16 cellular contexts compared by ENCODE assay signal in the genomic region with DNA sequence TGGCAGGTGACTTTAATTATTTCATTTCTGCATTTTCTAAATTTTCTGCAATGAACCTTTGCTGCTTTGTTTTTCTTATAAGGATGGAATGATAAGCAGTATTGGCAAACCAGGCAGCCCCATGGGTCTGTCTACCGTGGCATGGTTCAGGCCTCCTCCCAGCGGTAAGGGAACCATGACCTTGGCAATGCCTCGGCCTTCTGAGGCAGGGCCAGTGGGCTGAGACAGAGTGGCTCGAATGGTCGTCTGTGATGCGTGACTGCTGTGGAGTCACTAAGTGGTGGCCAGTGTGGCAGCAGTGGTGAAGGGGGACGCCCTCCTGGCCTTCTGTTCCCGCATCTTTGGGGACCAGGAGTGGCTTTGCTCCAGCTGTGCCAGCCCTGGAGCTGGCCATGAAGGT. TPM values are rescaled to one million over a fixed set of nuclear protein-coding genes. Genes with fewer than 3 reads are reported as not detected.
DNase-seq lines count a peak whose midpoint lies in the region; ATAC-seq and TF ChIP-seq lines count a peak whose summit lies in the region.
"Had no signal": no experiment of that assay in that cellular context is flagged by ENCODE, and none has a peak within 500 bp of the region (broad histone marks: within the 10 kb centered on the region; RNA-seq: fewer than 3 reads in every experiment).

No MANE protein-coding gene starts in this region.

- H2BK12ac ChIP-seq in neuronal stem cell (ENCODE audit: low read length): no peak overlapping the region

- H3K9me3 ChIP-seq in left ventricle myocardium inferior (replicated peaks) (no peaks in the 10 kb centered on the region), neuronal stem cell (replicated peaks in 1 of 2; ENCODE audit: control insufficient read depth in 2 of 2, insufficient read depth in 1 of 2, low read depth in 1 of 2, low read length in 2 of 2) (peaks cover 0 to 5% of the 10 kb centered on the region in 2 donors), thyroid gland (no peaks in the 10 kb centered on the region)
- H3K9me3 ChIP-seq: HAP-1 had no signal

- intact Hi-C loops in left ventricle myocardium inferior (cut with micrococcal nuclease) (no loop called here), left ventricle myocardium superior (cut with micrococcal nuclease) (no loop called here), thyroid gland (cut with DNase I) (no loop called here)

- no peak overlapping the region for H2BK15ac ChIP-seq in neuronal stem cell (ENCODE audit: low read length)

- H2BK120ac ChIP-seq in neuronal stem cell (ENCODE audit: low read depth, low read length): peak overlapping the region; percentile 29

- H3K9ac ChIP-seq in neuronal stem cell (ENCODE audit: low read depth, low read length, poor library complexity): peak overlapping the region; percentile 9

- DNase-seq in left ventricle myocardium inferior: peak; percentile 9
- DNase-seq in left ventricle myocardium superior: no peak
- DNase-seq in neuronal stem cell (ENCODE audit: low spot score): no peak
- peak; percentile 73 to 77 for DNase-seq in thyroid gland
- DNase-seq in stimulated activated CD4-positive, alpha-beta T cell treated with anti-CD3 and anti-CD28 coated beads, Interleukin-15, amount 100 ng/mL, for 24 hours: no peak
- DNase-seq: C1 segment of cervical spinal cord; Calu3; CD4-positive, alpha-beta memory T cell; COR-L47; DMS53; DMS79 treated with DMSO at 0.1 percent for 48 hours; GF-D8; GOT3; HFFc6 had no signal

- TF ChIP-seq CTCF in left ventricle myocardium inferior (IDR thresholded peaks at IDR 0.05; ENCODE audit: borderline replicate concordance) (no peak), thyroid gland (IDR thresholded peaks at IDR 0.05) (no peak)

- H3K36me3 ChIP-seq in left ventricle myocardium inferior (no peaks in the 10 kb centered on the region), neuronal stem cell (replicated peaks in 1 of 2; ENCODE audit: control insufficient read depth in 2 of 2, insufficient read depth in 2 of 2, low read length in 2 of 2) (no peaks in the 10 kb centered on the region), thyroid gland (no peaks in the 10 kb centered on the region)
- H3K36me3 ChIP-seq: HAP-1 had no signal

- H3K27me3 ChIP-seq in left ventricle myocardium inferior (ENCODE audit: low read depth) (peaks cover 14% of the 10 kb centered on the region), neuronal stem cell (ENCODE audit: control insufficient read depth in 3 of 3, insufficient read depth in 3 of 3, low read depth in 1 of 3, low read length in 3 of 3) (peaks cover 0 to 3% (median 2%) of the 10 kb centered on the region in 3 experiments), thyroid gland (no peaks in the 10 kb centered on the region)

- TF ChIP-seq POLR2A in thyroid gland (IDR thresholded peaks at IDR 0.05): no peak

- H3K23ac ChIP-seq in neuronal stem cell (ENCODE audit: low read depth, low read length, poor library complexity): no peak overlapping the region

- H4K91ac ChIP-seq in neuronal stem cell (ENCODE audit: low read depth, low read length, poor library complexity): no peak overlapping the region

- ATAC-seq in left ventricle myocardium superior (no peak), GM18502 (IDR thresholded peaks at IDR 0.05; ENCODE audit: poor library complexity, unreplicated experiment) (no peak)

- H3K4me1 ChIP-seq in left ventricle myocardium inferior (no peaks in the 10 kb centered on the region), neuronal stem cell (ENCODE audit: control insufficient read depth in 2 of 2, insufficient read depth in 1 of 2, low read depth in 1 of 2, low read length in 2 of 2) (no peaks in the 10 kb centered on the region), thyroid gland (peaks cover 4 to 7% of the 10 kb centered on the region in 2 donors)
- H3K4me1 ChIP-seq: HAP-1 had no signal

- no peak overlapping the region for H3K14ac ChIP-seq in neuronal stem cell (ENCODE audit: low read length)

- H3K4me3 ChIP-seq in left ventricle myocardium inferior: no peak overlapping the region
- no peak overlapping the region for H3K4me3 ChIP-seq in neuronal stem cell (ENCODE audit: low read length in 2 of 2)
- H3K4me3 ChIP-seq in thyroid gland (replicated peaks in 1 of 3): no peak overlapping the region
- H3K4me3 ChIP-seq: HAP-1 had no signal

- H3K27ac ChIP-seq in left ventricle myocardium inferior (replicated peaks) (no peak overlapping the region), neuronal stem cell (replicated peaks; ENCODE audit: low read length) (no peak overlapping the region), thyroid gland (no peak overlapping the region)

- no peak overlapping the region for H3K18ac ChIP-seq in neuronal stem cell (ENCODE audit: low read length)

- no peak overlapping the region for H4K8ac ChIP-seq in neuronal stem cell (ENCODE audit: low read depth, low read length)

- no peak overlapping the region for H2AK5ac ChIP-seq in neuronal stem cell (ENCODE audit: low read depth, low read length)

- WGBS in neuronal stem cell (ENCODE audit: extremely low coverage in 2 of 2, insufficient read length in 2 of 2, insufficient replicate concordance in 1 of 2), 2 donors: no CpG with 5 or more reads among the region's 8 CpGs
- WGBS in thyroid gland, 2 donors: 50 to 65% methylated on average over 8 of the region's 8 CpGs

- no peak overlapping the region for H3K4ac ChIP-seq in neuronal stem cell (ENCODE audit: low read length)

- no peak overlapping the region for H2BK5ac ChIP-seq in neuronal stem cell (ENCODE audit: low read length)

- H2AFZ ChIP-seq in neuronal stem cell (ENCODE audit: low read length): no peak overlapping the region

- no peak overlapping the region for H3K4me2 ChIP-seq in neuronal stem cell (ENCODE audit: insufficient read depth, low read length, poor library complexity, severe bottlenecking)

- H3K79me1 ChIP-seq in neuronal stem cell (ENCODE audit: low read depth, low read length): no peaks in the 10 kb centered on the region

RNA-seq across cellular contexts. Expression of gene GRPEL1, which starts 43.6 kb away (rescaled TPM):
- total RNA-seq in left ventricle myocardium inferior (58.2 TPM), left ventricle myocardium superior (62.7 TPM), thyroid gland (10 to 100 TPM; 13.4 to 21.9 (median 17.5) TPM)
- polyA plus RNA-seq in neuronal stem cell (2013, experiment 1 of 2): 10.3 TPM
- 9.4 TPM for polyA plus RNA-seq in neuronal stem cell (2013, experiment 2 of 2)

Comparison
In these comparisons a context has a peak if more than half of its experiments do, and no peak if none do; other contexts are left out.
1. DNase-seq: peak in left ventricle myocardium inferior (single experiment) and thyroid gland (2 of 2); none in left ventricle myocardium superior (single experiment), neuronal stem cell (single experiment) and stimulated activated CD4-positive, alpha-beta T cell treated with anti-CD3 and anti-CD28 coated beads, Interleukin-15, amount 100 ng/mL, for 24 hours (single experiment).